Comparison of ENCODE assay signal across 11 cellular contexts in the genomic region with DNA sequence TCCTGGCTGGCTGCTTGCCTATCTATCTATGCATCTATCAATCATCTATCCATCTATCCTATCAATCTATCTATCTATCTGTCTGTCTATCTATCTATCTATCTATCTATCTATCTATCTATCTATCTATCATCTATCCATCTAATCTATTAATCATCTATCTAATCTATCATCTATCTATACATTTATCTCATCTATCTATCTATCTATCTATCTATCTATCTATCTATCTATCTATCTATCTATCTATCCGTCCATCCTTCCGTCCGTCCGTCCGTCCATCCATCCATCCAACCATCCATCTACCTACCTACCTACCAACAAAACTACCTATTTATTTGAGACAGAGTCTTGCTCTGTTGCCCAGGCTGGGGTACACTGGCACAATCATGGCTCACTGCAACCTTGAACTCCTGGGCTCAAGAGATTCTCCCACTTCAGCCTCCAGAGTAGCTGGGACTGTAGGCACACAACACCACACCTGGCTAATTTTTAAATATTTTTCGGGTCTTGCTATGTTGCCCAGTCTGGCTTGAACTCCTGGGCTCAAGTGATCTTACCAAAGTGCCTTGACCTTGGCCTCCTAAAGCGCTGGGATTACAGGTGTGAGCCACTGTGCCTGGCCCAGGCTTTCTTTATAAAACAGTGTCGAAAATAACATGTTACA.
"Had no signal": no experiment of that assay in that cellular context is flagged by ENCODE, and none has a peak within 500 bp of the region (broad histone marks: within the 10 kb centered on the region; RNA-seq: fewer than 3 reads in every experiment).

No MANE protein-coding gene starts in this region.

- H3K27ac ChIP-seq: GM23248 had no signal

- H3K9ac ChIP-seq: GM23248 had no signal

- H3K27ac Mint-ChIP-seq: GM23338, H9, HFFc6 had no signal

- H3K4me1 Mint-ChIP-seq: GM23338, H9 had no signal

- FAIRE-seq: H1, H54 had no signal

- ATAC-seq: GM23338, HCT116 had no signal

- H3K36me3 ChIP-seq: HAP-1 had no signal

- H3K4me2 ChIP-seq: GM23338 had no signal

- H3K9me3 ChIP-seq: HAP-1 had no signal

- H3K4me1 ChIP-seq: HAP-1 had no signal

- H3K9me3 Mint-ChIP-seq: HFFc6 had no signal

- H2AFZ ChIP-seq: GM23248, GM23338 had no signal

- DNase-seq: GM23248, GOT3, H7, H9, HCEC 1CT, HFFc6 had no signal

- H3K4me3 ChIP-seq: GM23248, GM23338, HAP-1 had no signal

- H3K4me3 Mint-ChIP-seq: GM23338, H9, HFFc6 had no signal
